ENCODE assay signal across 1 cellular context in genomic region chr20:33372993-33373441, GRCh38.
A peak's percentile ranks its signal among the peaks of the same experiment; 100 is the strongest.
TF ChIP-seq lines count a peak whose summit lies in the region.

No MANE protein-coding gene starts in this region.

TF ChIP-seq in HepG2, 621 proteins besides CTCF, POLR2A, EP300 and RAD21 (continued from another document and continues in another):
- TF ChIP-seq ZNF740 (CRISPR knock-in tag; IDR thresholded peaks at IDR 0.05) (no peak), ZMAT5 (CRISPR knock-in tag; IDR thresholded peaks at IDR 0.05; ENCODE audit: borderline replicate concordance, low read depth) (no peak), ZFP91 (CRISPR knock-in tag; IDR thresholded peaks at IDR 0.05; ENCODE audit: borderline replicate concordance) (peak; percentile 20; the same call in 1 of the 2 replicates), ZNF543 (CRISPR knock-in tag; IDR thresholded peaks at IDR 0.05) (no peak), ZBTB8A (CRISPR knock-in tag; IDR thresholded peaks at IDR 0.05; ENCODE audit: borderline replicate concordance, low read depth) (no peak), ZNF615 (CRISPR knock-in tag; IDR thresholded peaks at IDR 0.05; ENCODE audit: borderline replicate concordance) (0 out of 2 replicates have a peak, but pooled peaks have one; percentile 15), ZNF101 (CRISPR knock-in tag; IDR thresholded peaks at IDR 0.05; ENCODE audit: borderline replicate concordance, low read depth) (no peak), ARNTL (CRISPR knock-in tag; IDR thresholded peaks at IDR 0.05) (no peak), FOXP4 (CRISPR knock-in tag; IDR thresholded peaks at IDR 0.05) (no peak), PREB (CRISPR knock-in tag; IDR thresholded peaks at IDR 0.05) (no peak), MED8 (CRISPR knock-in tag; IDR thresholded peaks at IDR 0.05; ENCODE audit: insufficient replicate concordance) (no peak), FOXJ3 (CRISPR knock-in tag; IDR thresholded peaks at IDR 0.05; ENCODE audit: borderline replicate concordance) (no peak), FOXA1 (IDR thresholded peaks at IDR 0.05) (no peak), FOXA1 (CRISPR knock-in tag; IDR thresholded peaks at IDR 0.05) (no peak), NPAS2 (CRISPR knock-in tag; IDR thresholded peaks at IDR 0.05; ENCODE audit: borderline replicate concordance) (no peak), XBP1 (CRISPR knock-in tag; IDR thresholded peaks at IDR 0.05) (no peak), ZSCAN12 (CRISPR knock-in tag; IDR thresholded peaks at IDR 0.05) (no peak), E2F5 (CRISPR knock-in tag; conservative IDR thresholded peaks at IDR 0.05) (no peak), SOX13 (IDR thresholded peaks at IDR 0.05) (no peak), SOX13 (CRISPR knock-in tag; conservative IDR thresholded peaks at IDR 0.05 in 1 of 2, IDR thresholded peaks at IDR 0.05 in 1 of 2) (no peak), ZNF225 (CRISPR knock-in tag; IDR thresholded peaks at IDR 0.05) (0 out of 2 replicates have a peak, but pooled peaks have one; percentile 46), U2AF2 (IDR thresholded peaks at IDR 0.05; ENCODE audit: low read depth, low read length) (no peak), POLR2AphosphoS5 (IDR thresholded peaks at IDR 0.05; ENCODE audit: low read depth, low read length) (no peak), ZNF414 (CRISPR knock-in tag; IDR thresholded peaks at IDR 0.05) (no peak), SALL1 (CRISPR knock-in tag; IDR thresholded peaks at IDR 0.05) (peak; percentile 28; the same call in 1 of the 2 replicates), ZNF609 (CRISPR knock-in tag; IDR thresholded peaks at IDR 0.05; ENCODE audit: borderline replicate concordance) (no peak), ZFP62 (CRISPR knock-in tag; IDR thresholded peaks at IDR 0.05) (no peak), ZNF567 (CRISPR knock-in tag; IDR thresholded peaks at IDR 0.05; ENCODE audit: borderline replicate concordance) (no peak), ZNF282 (IDR thresholded peaks at IDR 0.05; ENCODE audit: partially characterized antibody) (no peak), ZNF644 (CRISPR knock-in tag; IDR thresholded peaks at IDR 0.05; ENCODE audit: low read depth) (no peak), ZNF343 (CRISPR knock-in tag; IDR thresholded peaks at IDR 0.05) (no peak), PBX2 (CRISPR knock-in tag; IDR thresholded peaks at IDR 0.05) (0 out of 2 replicates have a peak, but pooled peaks have one; percentile 13), ZNF605 (CRISPR knock-in tag; IDR thresholded peaks at IDR 0.05) (no peak), ZNF33B (CRISPR knock-in tag; IDR thresholded peaks at IDR 0.05) (no peak), SETDB1 (CRISPR knock-in tag; IDR thresholded peaks at IDR 0.05; ENCODE audit: borderline replicate concordance) (no peak), TBX3 (IDR thresholded peaks at IDR 0.05; ENCODE audit: borderline replicate concordance) (peak; percentile 26; the same call in 1 of the 2 replicates), KLF6 (CRISPR knock-in tag; IDR thresholded peaks at IDR 0.05) (no peak), ZNF891 (CRISPR knock-in tag; IDR thresholded peaks at IDR 0.05) (no peak), ZNF235 (CRISPR knock-in tag; IDR thresholded peaks at IDR 0.05; ENCODE audit: borderline replicate concordance) (no peak), ZNF766 (CRISPR knock-in tag; IDR thresholded peaks at IDR 0.05; ENCODE audit: borderline replicate concordance) (no peak), AHR (CRISPR knock-in tag; IDR thresholded peaks at IDR 0.05) (no peak), ZBTB7B (CRISPR knock-in tag; IDR thresholded peaks at IDR 0.05) (no peak), DMAP1 (CRISPR knock-in tag; IDR thresholded peaks at IDR 0.05) (no peak), CAMTA2 (CRISPR knock-in tag; IDR thresholded peaks at IDR 0.05; ENCODE audit: borderline replicate concordance) (no peak), MED13 (CRISPR knock-in tag; IDR thresholded peaks at IDR 0.05) (no peak), NAIF1 (CRISPR knock-in tag; IDR thresholded peaks at IDR 0.05; ENCODE audit: borderline replicate concordance) (no peak; the same call in 1 of the 2 replicates), ZNF75D (CRISPR knock-in tag; IDR thresholded peaks at IDR 0.05; ENCODE audit: borderline replicate concordance) (no peak), REXO4 (CRISPR knock-in tag; IDR thresholded peaks at IDR 0.05; ENCODE audit: borderline replicate concordance) (peak; percentile 59; the same call in 1 of the 2 replicates), ZBTB33 (CRISPR knock-in tag; IDR thresholded peaks at IDR 0.05) (peak; percentile 39; the same call in 1 of the 2 replicates), PATZ1 (CRISPR knock-in tag; IDR thresholded peaks at IDR 0.05) (no peak), ZNF674 (CRISPR knock-in tag; IDR thresholded peaks at IDR 0.05; ENCODE audit: low read depth) (no peak), ARHGAP35 (CRISPR knock-in tag; IDR thresholded peaks at IDR 0.05; ENCODE audit: borderline replicate concordance) (peak; percentile 43; the same call in 1 of the 2 replicates), ZNF207 (IDR thresholded peaks at IDR 0.05; ENCODE audit: borderline replicate concordance) (0 out of 2 replicates have a peak, but pooled peaks have one; percentile 64)
